ENCODE assay signal across 1 cellular context in genomic region chr20:17530716-17531536, GRCh38.
A peak's percentile ranks its signal among the peaks of the same experiment; 100 is the strongest.
TF ChIP-seq lines count a peak whose summit lies in the region.

Gene BFSP1 (minus strand): TSS chr20:17531379. CDS start chr20:17531329, 50 bp downstream.

TF ChIP-seq in HepG2, 621 proteins besides CTCF, POLR2A, EP300 and RAD21 (continued from another document and continues in another):
- TF ChIP-seq PRDM10 (CRISPR knock-in tag; IDR thresholded peaks at IDR 0.05; ENCODE audit: low read depth) (no peak), NR2F2 (IDR thresholded peaks at IDR 0.05; ENCODE audit: borderline replicate concordance, low read depth) (no peak), NFATC3 (CRISPR knock-in tag; IDR thresholded peaks at IDR 0.05) (no peak), NFKB2 (CRISPR knock-in tag; IDR thresholded peaks at IDR 0.05; ENCODE audit: borderline replicate concordance) (peak; percentile 60; the same call in 1 of the 2 replicates), IRF1 (CRISPR knock-in tag; IDR thresholded peaks at IDR 0.05; ENCODE audit: low read depth) (no peak), SRSF9 (IDR thresholded peaks at IDR 0.05; ENCODE audit: borderline replicate concordance, insufficient read depth, low read depth, low read length, poor library complexity, severe bottlenecking) (no peak), NFYC (CRISPR knock-in tag; IDR thresholded peaks at IDR 0.05) (no peak; the same call in 1 of the 2 replicates), ZKSCAN1 (IDR thresholded peaks at IDR 0.05; ENCODE audit: low read length) (no peak), EZH2 (conservative IDR thresholded peaks at IDR 0.05; ENCODE audit: low read depth, low read length) (no peak), IKZF5 (CRISPR knock-in tag; IDR thresholded peaks at IDR 0.05) (no peak; the same call in 1 of the 2 replicates), NFIC (IDR thresholded peaks at IDR 0.05; ENCODE audit: low read length) (no peak), ZKSCAN8 (CRISPR knock-in tag; IDR thresholded peaks at IDR 0.05; ENCODE audit: borderline replicate concordance) (no peak), ZNF20 (CRISPR knock-in tag; IDR thresholded peaks at IDR 0.05) (no peak), SATB2 (CRISPR knock-in tag; IDR thresholded peaks at IDR 0.05) (no peak), CENPT (CRISPR knock-in tag; IDR thresholded peaks at IDR 0.05; ENCODE audit: low read depth) (peak; percentile 69; the same call in 1 of the 2 replicates), RNF219 (CRISPR knock-in tag; IDR thresholded peaks at IDR 0.05) (no peak), MYPOP (CRISPR knock-in tag; IDR thresholded peaks at IDR 0.05) (peak; percentile 98), TBX3 (IDR thresholded peaks at IDR 0.05; ENCODE audit: borderline replicate concordance) (no peak), ZBTB42 (CRISPR knock-in tag; IDR thresholded peaks at IDR 0.05) (no peak), SMC3 (IDR thresholded peaks at IDR 0.05; ENCODE audit: low read length) (no peak), MAF1 (CRISPR knock-in tag; IDR thresholded peaks at IDR 0.05; ENCODE audit: borderline replicate concordance) (no peak), BRCA1 (CRISPR knock-in tag; IDR thresholded peaks at IDR 0.05) (no peak), SALL2 (CRISPR knock-in tag; IDR thresholded peaks at IDR 0.05) (no peak), ZNF572 (CRISPR knock-in tag; IDR thresholded peaks at IDR 0.05) (no peak), KDM1A (CRISPR knock-in tag; IDR thresholded peaks at IDR 0.05) (no peak), ARNT (IDR thresholded peaks at IDR 0.05) (no peak), ZNF776 (CRISPR knock-in tag; IDR thresholded peaks at IDR 0.05) (no peak; the same call in 1 of the 2 replicates), HNF1B (CRISPR knock-in tag; IDR thresholded peaks at IDR 0.05) (no peak), NR2F1 (CRISPR knock-in tag; IDR thresholded peaks at IDR 0.05) (no peak), ZNF432 (CRISPR knock-in tag; IDR thresholded peaks at IDR 0.05; ENCODE audit: borderline replicate concordance) (no peak), TBX2 (CRISPR knock-in tag; IDR thresholded peaks at IDR 0.05; ENCODE audit: borderline replicate concordance) (peak; percentile 77), HBP1 (CRISPR knock-in tag; IDR thresholded peaks at IDR 0.05; ENCODE audit: low read depth) (no peak)
- TF ChIP-seq, protein P1, sequence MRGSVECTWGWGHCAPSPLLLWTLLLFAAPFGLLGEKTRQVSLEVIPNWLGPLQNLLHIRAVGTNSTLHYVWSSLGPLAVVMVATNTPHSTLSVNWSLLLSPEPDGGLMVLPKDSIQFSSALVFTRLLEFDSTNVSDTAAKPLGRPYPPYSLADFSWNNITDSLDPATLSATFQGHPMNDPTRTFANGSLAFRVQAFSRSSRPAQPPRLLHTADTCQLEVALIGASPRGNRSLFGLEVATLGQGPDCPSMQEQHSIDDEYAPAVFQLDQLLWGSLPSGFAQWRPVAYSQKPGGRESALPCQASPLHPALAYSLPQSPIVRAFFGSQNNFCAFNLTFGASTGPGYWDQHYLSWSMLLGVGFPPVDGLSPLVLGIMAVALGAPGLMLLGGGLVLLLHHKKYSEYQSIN (CRISPR knock-in tag; IDR thresholded peaks at IDR 0.05; ENCODE audit: borderline replicate concordance) = no peak
- TF ChIP-seq, protein P2, sequence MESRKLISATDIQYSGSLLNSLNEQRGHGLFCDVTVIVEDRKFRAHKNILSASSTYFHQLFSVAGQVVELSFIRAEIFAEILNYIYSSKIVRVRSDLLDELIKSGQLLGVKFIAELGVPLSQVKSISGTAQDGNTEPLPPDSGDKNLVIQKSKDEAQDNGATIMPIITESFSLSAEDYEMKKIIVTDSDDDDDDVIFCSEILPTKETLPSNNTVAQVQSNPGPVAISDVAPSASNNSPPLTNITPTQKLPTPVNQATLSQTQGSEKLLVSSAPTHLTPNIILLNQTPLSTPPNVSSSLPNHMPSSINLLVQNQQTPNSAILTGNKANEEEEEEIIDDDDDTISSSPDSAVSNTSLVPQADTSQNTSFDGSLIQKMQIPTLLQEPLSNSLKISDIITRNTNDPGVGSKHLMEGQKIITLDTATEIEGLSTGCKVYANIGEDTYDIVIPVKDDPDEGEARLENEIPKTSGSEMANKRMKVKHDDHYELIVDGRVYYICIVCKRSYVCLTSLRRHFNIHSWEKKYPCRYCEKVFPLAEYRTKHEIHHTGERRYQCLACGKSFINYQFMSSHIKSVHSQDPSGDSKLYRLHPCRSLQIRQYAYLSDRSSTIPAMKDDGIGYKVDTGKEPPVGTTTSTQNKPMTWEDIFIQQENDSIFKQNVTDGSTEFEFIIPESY (CRISPR knock-in tag; IDR thresholded peaks at IDR 0.05) = no peak; the same call in 1 of the 2 replicates
